ENCODE assay signal across 31 cellular contexts in the genomic region with DNA sequence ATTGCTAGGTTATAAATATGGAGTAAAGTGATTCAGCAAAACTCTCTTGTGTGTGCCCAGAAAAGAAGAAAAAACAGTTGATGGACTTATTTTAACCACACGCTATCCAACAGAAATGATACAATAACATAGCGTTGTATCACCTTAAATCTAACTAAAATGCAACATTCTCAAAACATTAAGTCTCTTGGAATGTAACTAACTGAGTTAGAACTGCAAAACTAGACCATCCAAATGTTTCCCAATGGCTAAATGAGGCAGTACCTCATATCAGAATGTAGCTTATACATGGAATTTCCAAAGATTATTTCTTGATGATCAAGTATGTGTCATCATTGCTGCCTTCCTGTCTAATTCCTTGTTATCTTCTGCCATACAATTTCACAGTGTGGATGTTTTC.
DNase-seq lines count a peak whose midpoint lies in the region; ATAC-seq, FAIRE-seq and TF ChIP-seq lines count a peak whose summit lies in the region.
"Had no signal": no experiment of that assay in that cellular context is flagged by ENCODE, and none has a peak within 500 bp of the region (broad histone marks: within the 10 kb centered on the region; RNA-seq: fewer than 3 reads in every experiment).

No MANE protein-coding gene starts in this region.

- no peak overlapping the region for H2AFZ ChIP-seq in MM.1S (ENCODE audit: low read length)

- H3K4me1 ChIP-seq in upper lobe of left lung (no peaks in the 10 kb centered on the region), MM.1S (ENCODE audit: low read length) (no peaks in the 10 kb centered on the region)
- H3K4me1 ChIP-seq: transverse colon had no signal

- H3K4me3 ChIP-seq in epithelial cell of esophagus (ENCODE audit: low read length) (no peak overlapping the region), upper lobe of left lung (no peak overlapping the region), MM.1S (ENCODE audit: low read length) (no peak overlapping the region)
- H3K4me3 ChIP-seq: lung, mucosa of descending colon, transverse colon had no signal

- no peaks in the 10 kb centered on the region for H3K9me2 ChIP-seq in MM.1S (replicated peaks; ENCODE audit: insufficient read depth, low read length)

- TF ChIP-seq EP300 in upper lobe of left lung (IDR thresholded peaks at IDR 0.05), result no peak

- no peak overlapping the region for H3K4me2 ChIP-seq in MM.1S (ENCODE audit: low read depth, low read length)

- H3K79me2 ChIP-seq in MM.1S (ENCODE audit: low read length), result no peaks in the 10 kb centered on the region

- TF ChIP-seq POLR2A in upper lobe of left lung (IDR thresholded peaks at IDR 0.05), result no peak

- H3K9me3 ChIP-seq in upper lobe of left lung (no peaks in the 10 kb centered on the region), MM.1S (replicated peaks; ENCODE audit: insufficient read depth, low read length) (no peaks in the 10 kb centered on the region)
- H3K9me3 ChIP-seq: mucosa of descending colon, transverse colon had no signal

- no peak overlapping the region for H3K9ac ChIP-seq in MM.1S (ENCODE audit: low read length)

- peak; percentile 29 for FAIRE-seq in D721Med (lab: Jason Lieb, UNC)
- FAIRE-seq: GM12892 had no signal

- H3K27ac ChIP-seq in upper lobe of left lung (no peak overlapping the region), MM.1S (ENCODE audit: low read length) (no peak overlapping the region)
- H3K27ac ChIP-seq: transverse colon had no signal

- H3K36me3 ChIP-seq in upper lobe of left lung (no peaks in the 10 kb centered on the region), MM.1S (replicated peaks; ENCODE audit: insufficient read depth, low read length) (no peaks in the 10 kb centered on the region)
- H3K36me3 ChIP-seq: transverse colon had no signal

- no peak for TF ChIP-seq CTCF in D721Med (IDR thresholded peaks at IDR 0.05; ENCODE audit: insufficient read depth, missing control alignments)
- TF ChIP-seq CTCF in epithelial cell of esophagus (IDR thresholded peaks at IDR 0.05; ENCODE audit: insufficient read depth, low read depth, low read length, missing control alignments), result no peak
- no peak for TF ChIP-seq CTCF in upper lobe of left lung (IDR thresholded peaks at IDR 0.05)
- TF ChIP-seq CTCF in MM.1S (IDR thresholded peaks at IDR 0.05; ENCODE audit: low read length), result no peak

- H4K20me1 ChIP-seq in MM.1S (ENCODE audit: insufficient read depth, low read length), result no peaks in the 10 kb centered on the region

- WGBS in upper lobe of left lung, 2 donors, result 90 to 98% methylated on average over 2 of the region's 2 CpGs

- no peak for ATAC-seq in upper lobe of left lung (ENCODE audit: low FRiP score in 2 of 2)
- ATAC-seq: activated T-helper 17 cell treated with anti-CD3 and anti-CD28 coated beads, Interleukin-2, amount 50 U/mL, for 72 hours; left cardiac atrium; mucosa of descending colon; natural killer cell; Right ventricle myocardium inferior had no signal

- no peaks in the 10 kb centered on the region for H3K27me3 ChIP-seq in upper lobe of left lung
- no peaks in the 10 kb centered on the region for H3K27me3 ChIP-seq in MM.1S (replicated peaks; ENCODE audit: insufficient read depth, low read length)
- H3K27me3 ChIP-seq: transverse colon had no signal

- DNase-seq in D721Med (ENCODE audit: insufficient read length, low spot score), result no peak
- peak; percentile 41 for DNase-seq in HT1080 (ENCODE audit: low read depth)
- DNase-seq in epithelial cell of esophagus (ENCODE audit: low read depth), result peak; percentile 22
- peak; percentile 26 for DNase-seq in non-pigmented ciliary epithelial cell (ENCODE audit: low read depth)
- no peak for DNase-seq in upper lobe of left lung
- DNase-seq in AG08396 (ENCODE audit: low spot score), result no peak
- DNase-seq in HK-2 (ENCODE audit: unreplicated experiment), result no peak
- DNase-seq in MM.1S, result no peak
- DNase-seq: activated CD4-positive, alpha-beta memory T cell treated with anti-CD3 and anti-CD28 coated beads, Interleukin-2, amount 10 ng/mL, durations not matched to agents 7 days and 5 days; activated CD4-positive, alpha-beta T cell treated with anti-CD3 and anti-CD28 coated beads for 1 hour; activated CD8-positive, alpha-beta memory T cell treated with anti-CD3 and anti-CD28 coated beads, Interleukin-2, amount 50 U/mL, for 48 hours; activated naive CD4-positive, alpha-beta T cell treated with anti-CD3 and anti-CD28 coated beads, Interleukin-2, amount 50 U/mL, for 16 hours; Calu3; DND-41; H9; hippocampal formation; Kasumi-1; left cardiac atrium; mucosa of descending colon; MV-4-11; natural killer cell; NCI-H1436 treated with DMSO at 0.1 percent for 48 hours; NCI-H2081 treated with DMSO at 0.1 percent for 48 hours; stimulated activated CD4-positive, alpha-beta T cell treated with anti-CD3 and anti-CD28 coated beads, Interleukin-15, amount 100 ng/mL, for 24 hours; stimulated activated CD4-positive, alpha-beta T cell treated with anti-CD3 and anti-CD28 coated beads, Interleukin-4, amount 100 ng/mL, for 4 hours; T-helper 2 cell; transverse colon had no signal

- no peaks in the 10 kb centered on the region for H3F3A ChIP-seq in MM.1S (ENCODE audit: insufficient read depth, low read length)

Comparison
In these comparisons a context has a peak if more than half of its experiments do, and no peak if none do; other contexts are left out.
1. DNase-seq: peak in HT1080 (single experiment), epithelial cell of esophagus (single experiment) and non-pigmented ciliary epithelial cell (single experiment); none in D721Med (single experiment), upper lobe of left lung (0 of 2), AG08396 (single experiment), HK-2 (single experiment) and MM.1S (single experiment).